ENCODE assay signal across 8 cellular contexts in genomic region chr3:142148871-142149860, GRCh38. TPM values are rescaled to one million over a fixed set of nuclear protein-coding genes. Genes with fewer than 3 reads are reported as not detected.
DNase-seq lines count a peak whose midpoint lies in the region; ATAC-seq and TF ChIP-seq lines count a peak whose summit lies in the region.

TFDP2 (minus strand) TSS chr3:142149544; CDS start chr3:142101749, 47,795 bp downstream.

- no peaks in the 10 kb centered on the region for H3K27me3 ChIP-seq in ascending aorta
- no peaks in the 10 kb centered on the region for H3K27me3 ChIP-seq in right cardiac atrium (ENCODE audit: control insufficient read depth, insufficient read depth)
- no peaks in the 10 kb centered on the region for H3K27me3 ChIP-seq in rectal smooth muscle tissue (ENCODE audit: control insufficient read depth, insufficient read depth, low read length)
- no peaks in the 10 kb centered on the region for H3K27me3 ChIP-seq in vagina

- peak within 1 kb of the TSS; percentile 86 to 94 for H3K27ac ChIP-seq in ascending aorta
- H3K27ac ChIP-seq in right cardiac atrium (ENCODE audit: low read length), result peak within 1 kb of the TSS; percentile 63
- H3K27ac ChIP-seq in rectal smooth muscle tissue (ENCODE audit: low read depth, low read length), result peak within 1 kb of the TSS; percentile 88
- H3K27ac ChIP-seq in vagina, result peak within 1 kb of the TSS; percentile 93

- H3K9me3 Mint-ChIP-seq in T-helper 2 cell treated with Interferon-gamma antibody and Interleukin-4, amounts not matched to agents 5 μg/mL and 100 μg/mL, for 36 hours, result no peaks in the 10 kb centered on the region

- TF ChIP-seq CTCF in ascending aorta (IDR thresholded peaks at IDR 0.05), result no peak
- TF ChIP-seq CTCF in vagina (IDR thresholded peaks at IDR 0.05), result no peak

- DNase-seq in NCI-H1694 treated with DMSO at 0.1 percent for 48 hours (lab: John Stamatoyannopoulos, UW) (peak; percentile 91), ascending aorta (ENCODE audit: low spot score in 2 of 2) (peak; percentile 52 to 94), right cardiac atrium (peak; percentile 92 to 97 (median 97)), vagina (ENCODE audit: extremely low spot score in 2 of 2) (peak in 1 of 2 donors; percentile 90)
- DNase-seq in T-helper 2 cell treated with Interferon-gamma antibody and Interleukin-4, amounts not matched to agents 5 μg/mL and 100 μg/mL, for 36 hours (ENCODE audit: low spot score), result peak; percentile 91

- H3K36me3 Mint-ChIP-seq in T-helper 2 cell treated with Interferon-gamma antibody and Interleukin-4, amounts not matched to agents 5 μg/mL and 100 μg/mL, for 36 hours (ENCODE audit: low read depth), result no peaks in the 10 kb centered on the region

- H3K4me3 ChIP-seq in ascending aorta, result peak within 1 kb of the TSS; percentile 76 to 90
- peak within 1 kb of the TSS; percentile 85 for H3K4me3 ChIP-seq in right cardiac atrium (ENCODE audit: low read length)
- peak within 1 kb of the TSS; percentile 86 for H3K4me3 ChIP-seq in rectal smooth muscle tissue (ENCODE audit: low read length)
- H3K4me3 ChIP-seq in vagina, result peak within 1 kb of the TSS; percentile 73 to 92

- peaks cover 0 to 10% of the 10 kb centered on the region in 2 donors for H3K4me1 ChIP-seq in ascending aorta
- H3K4me1 ChIP-seq in right cardiac atrium (ENCODE audit: control insufficient read depth, insufficient read depth, low read length), result no peaks in the 10 kb centered on the region
- H3K4me1 ChIP-seq in rectal smooth muscle tissue (ENCODE audit: control insufficient read depth, insufficient read depth, low read length), result peaks cover 14% of the 10 kb centered on the region
- peaks cover 30% of the 10 kb centered on the region for H3K4me1 ChIP-seq in vagina

- H3K4me1 Mint-ChIP-seq in T-helper 2 cell treated with Interferon-gamma antibody and Interleukin-4, amounts not matched to agents 5 μg/mL and 100 μg/mL, for 36 hours (ENCODE audit: low read depth), result peaks cover 26% of the 10 kb centered on the region

- under 1% methylated on average over 91 of the region's 91 CpGs for WGBS in right cardiac atrium

- H3K9ac ChIP-seq in rectal smooth muscle tissue (ENCODE audit: low read length), result peak within 1 kb of the TSS; percentile 66

- H3K27me3 Mint-ChIP-seq in T-helper 2 cell treated with Interferon-gamma antibody and Interleukin-4, amounts not matched to agents 5 μg/mL and 100 μg/mL, for 36 hours (ENCODE audit: low read depth), result peaks cover 6% of the 10 kb centered on the region

- no peaks in the 10 kb centered on the region for H3K36me3 ChIP-seq in ascending aorta
- no peaks in the 10 kb centered on the region for H3K36me3 ChIP-seq in rectal smooth muscle tissue (ENCODE audit: control insufficient read depth, insufficient read depth, low read length)
- H3K36me3 ChIP-seq in vagina, result no peaks in the 10 kb centered on the region

- intact Hi-C loops in ascending aorta (cut with DNase I) (loop anchor here (1.0 to 5.0 kb wide), 3 partner anchors 63 to 272 kb away; partner anchors contain the start of gene ATP1B3), right cardiac atrium (cut with DNase I) (no loop called here), vagina (cut with DNase I) (no loop called here)

- H3K27ac Mint-ChIP-seq in T-helper 2 cell treated with Interferon-gamma antibody and Interleukin-4, amounts not matched to agents 5 μg/mL and 100 μg/mL, for 36 hours, result peak within 1 kb of the TSS; percentile 70

- TF ChIP-seq POLR2A in GM18505 (IDR thresholded peaks at IDR 0.05; ENCODE audit: borderline replicate concordance, extremely low read depth, insufficient read depth, insufficient read length), result peak; percentile 62
- TF ChIP-seq POLR2A in vagina (IDR thresholded peaks at IDR 0.05), result peak in 1 of 2 donors; percentile 73

- peak; percentile 100 for ATAC-seq in GM18505 (IDR thresholded peaks at IDR 0.05; ENCODE audit: unreplicated experiment)
- ATAC-seq in HG02938 (IDR thresholded peaks at IDR 0.05; ENCODE audit: unreplicated experiment), result peak; percentile 94
- ATAC-seq in right cardiac atrium, result peak; percentile 100

- H3K9me3 ChIP-seq in ascending aorta (no peaks in the 10 kb centered on the region), right cardiac atrium (ENCODE audit: control insufficient read depth, low read length) (no peaks in the 10 kb centered on the region), vagina (no peaks in the 10 kb centered on the region)

- peak within 1 kb of the TSS; percentile 89 for H3K4me3 Mint-ChIP-seq in T-helper 2 cell treated with Interferon-gamma antibody and Interleukin-4, amounts not matched to agents 5 μg/mL and 100 μg/mL, for 36 hours

RNA-seq across cellular contexts. Expression of gene TFDP2, which starts in this region (rescaled TPM):
- total RNA-seq in ascending aorta (23.0 TPM), right cardiac atrium (10 to 100 TPM; 44.1 to 70.8 (median 57.3) TPM), vagina (24.8 TPM)
- 21.5 TPM for polyA plus RNA-seq in right cardiac atrium
